ENCODE assay signal across 26 cellular contexts in genomic region chr9:70994582-70994981, GRCh38.
"Had no signal": no experiment of that assay in that cellular context is flagged by ENCODE, and none has a peak within 500 bp of the region (broad histone marks: within the 10 kb centered on the region; RNA-seq: fewer than 3 reads in every experiment).

No MANE protein-coding gene starts in this region.

- H3K4me2 ChIP-seq: hepatocyte, neural progenitor cell had no signal

- H2AFZ ChIP-seq: hepatocyte, neural progenitor cell had no signal

- H3K27ac ChIP-seq: esophagus muscularis mucosa, foreskin keratinocyte, gastroesophageal sphincter, heart left ventricle, hepatocyte, neural progenitor cell, prostate gland, right atrium auricular region, sigmoid colon, spleen, testis, tibial nerve, upper lobe of left lung had no signal

- H3K79me2 ChIP-seq: hepatocyte had no signal

- H3K27ac Mint-ChIP-seq: dendritic cell treated with granulocyte-macrophage colony-stimulating factor and Interleukin-4, amounts not matched to agents 40 ng/mL and 50 ng/mL, for 4 days; memory B cell; mesothelial cell of epicardium; naive B cell; natural killer cell treated with Interleukin-12 subunit alpha and Interleukin-12 subunit beta and Interleukin-15 and Interleukin-18, amount 100 ng/mL, for 72 hours; neural progenitor cell; stimulated activated memory B cell treated with anti-CD40 and anti-IgM and Interleukin-4, amounts not matched to agents 10 μg/mL and 1 μg/mL and 100 μg/mL, for 72 hours had no signal

- H3K36me3 Mint-ChIP-seq: memory B cell; mesothelial cell of epicardium; naive B cell; natural killer cell treated with Interleukin-12 subunit alpha and Interleukin-12 subunit beta and Interleukin-15 and Interleukin-18, amount 100 ng/mL, for 72 hours; stimulated activated memory B cell treated with anti-CD40 and anti-IgM and Interleukin-4, amounts not matched to agents 10 μg/mL and 1 μg/mL and 100 μg/mL, for 72 hours had no signal

- H3K4me3 Mint-ChIP-seq: dendritic cell treated with granulocyte-macrophage colony-stimulating factor and Interleukin-4, amounts not matched to agents 40 ng/mL and 50 ng/mL, for 4 days; memory B cell; mesothelial cell of epicardium; naive B cell; natural killer cell treated with Interleukin-12 subunit alpha and Interleukin-12 subunit beta and Interleukin-15 and Interleukin-18, amount 100 ng/mL, for 72 hours; neural progenitor cell; stimulated activated memory B cell treated with anti-CD40 and anti-IgM and Interleukin-4, amounts not matched to agents 10 μg/mL and 1 μg/mL and 100 μg/mL, for 72 hours had no signal

- H3K27me3 Mint-ChIP-seq: dendritic cell treated with granulocyte-macrophage colony-stimulating factor and Interleukin-4, amounts not matched to agents 40 ng/mL and 50 ng/mL, for 4 days; stimulated activated memory B cell treated with anti-CD40 and anti-IgM and Interleukin-4, amounts not matched to agents 10 μg/mL and 1 μg/mL and 100 μg/mL, for 72 hours had no signal

- H3K4me1 ChIP-seq: esophagus muscularis mucosa, foreskin keratinocyte, gastroesophageal sphincter, heart left ventricle, prostate gland, right atrium auricular region, sigmoid colon, spleen, testis, tibial nerve, upper lobe of left lung had no signal

- H3K9me3 Mint-ChIP-seq: dendritic cell treated with granulocyte-macrophage colony-stimulating factor and Interleukin-4, amounts not matched to agents 40 ng/mL and 50 ng/mL, for 4 days; mesothelial cell of epicardium; stimulated activated memory B cell treated with anti-CD40 and anti-IgM and Interleukin-4, amounts not matched to agents 10 μg/mL and 1 μg/mL and 100 μg/mL, for 72 hours had no signal

- H3K27me3 ChIP-seq: esophagus muscularis mucosa, gastroesophageal sphincter, heart left ventricle, hepatocyte, neural progenitor cell, right atrium auricular region, sigmoid colon, spleen, testis, tibial nerve, upper lobe of left lung had no signal

- H3K4me1 Mint-ChIP-seq: memory B cell; naive B cell; stimulated activated memory B cell treated with anti-CD40 and anti-IgM and Interleukin-4, amounts not matched to agents 10 μg/mL and 1 μg/mL and 100 μg/mL, for 72 hours had no signal

- H3K36me3 ChIP-seq: esophagus muscularis mucosa, gastroesophageal sphincter, heart left ventricle, neural progenitor cell, prostate gland, right atrium auricular region, sigmoid colon, spleen, tibial nerve, upper lobe of left lung had no signal

- DNase-seq: effector memory CD4-positive, alpha-beta T cell; heart left ventricle; kidney; mucosa of descending colon; naive B cell; sigmoid colon; spleen; stimulated activated CD4-positive, alpha-beta T cell treated with anti-CD3 and anti-CD28 coated beads, Interleukin-4, amount 100 ng/mL, for 4 hours; stimulated activated naive CD8-positive, alpha-beta T cell treated with anti-CD3 and anti-CD28 coated beads, Interleukin-15, Interleukin-2, amounts not matched to agents 100 U/mL and 50 U/mL, for 24 hours; substantia nigra; testis; upper lobe of left lung had no signal

- H3K9me3 ChIP-seq: esophagus muscularis mucosa, gastroesophageal sphincter, heart left ventricle, mucosa of descending colon, prostate gland, right atrium auricular region, sigmoid colon, spleen, testis, tibial nerve, upper lobe of left lung had no signal

- H3K4me3 ChIP-seq: esophagus muscularis mucosa, gastroesophageal sphincter, heart left ventricle, hepatocyte, lung, mucosa of descending colon, neural progenitor cell, prostate gland, right atrium auricular region, sigmoid colon, spleen, testis, tibial nerve, upper lobe of left lung had no signal
